Comparison of ENCODE assay signal across 9 cellular contexts in genomic region chr2:170235860-170236638, GRCh38. TPM values are rescaled to one million over a fixed set of nuclear protein-coding genes. Genes with fewer than 3 reads are reported as not detected.
DNase-seq lines count a peak whose midpoint lies in the region; ATAC-seq lines count a peak whose summit lies in the region.
"Had no signal": no experiment of that assay in that cellular context is flagged by ENCODE, and none has a peak within 500 bp of the region (broad histone marks: within the 10 kb centered on the region; RNA-seq: fewer than 3 reads in every experiment).

No MANE protein-coding gene starts in this region.

- CTCF ChIA-PET in T-cell (lab: Charles Lee), result no interaction called here

- no peaks in the 10 kb centered on the region for H3K36me3 Mint-ChIP-seq in T-cell

- DNase-seq in DMS 273 (lab: John Stamatoyannopoulos, UW; ENCODE audit: unreplicated experiment), result peak; percentile 84
- peak; percentile 66 to 72 for DNase-seq in HAP-1 (ENCODE audit: low spot score in 2 of 2)
- DNase-seq in NCI-H345 treated with DMSO at 0.1 percent for 48 hours (lab: John Stamatoyannopoulos, UW; ENCODE audit: unreplicated experiment), result peak; percentile 66
- DNase-seq in adipocyte (ENCODE audit: low read depth), result peak; percentile 77
- DNase-seq in islet precursor cell, result peak; percentile 71
- no peak for DNase-seq in T-cell
- DNase-seq: activated B cell treated with CpG ODN at 0.5 μM for 24 hours had no signal

- H3K9me3 ChIP-seq in HAP-1 (no peaks in the 10 kb centered on the region), adipocyte (ENCODE audit: control insufficient read depth, low read length) (no peaks in the 10 kb centered on the region)

- ATAC-seq in T-cell (replicated peaks in 1 of 4) (no peak), HG03196 (IDR thresholded peaks at IDR 0.05; ENCODE audit: unreplicated experiment) (no peak), GM18498 (IDR thresholded peaks at IDR 0.05; ENCODE audit: unreplicated experiment) (no peak)

- H3K9me3 Mint-ChIP-seq in T-cell, result no peaks in the 10 kb centered on the region
- H3K9me3 Mint-ChIP-seq: activated B cell treated with CpG ODN at 0.5 μM for 24 hours had no signal

- no peak overlapping the region for H3K27ac Mint-ChIP-seq in T-cell
- H3K27ac Mint-ChIP-seq: activated B cell treated with CpG ODN at 0.5 μM for 24 hours had no signal

- H3K9ac ChIP-seq in adipocyte (ENCODE audit: low read length), result no peak overlapping the region

- POLR2A ChIA-PET in T-cell (lab: Charles Lee), result no interaction called here

- peaks cover 11% of the 10 kb centered on the region for H3K4me1 ChIP-seq in HAP-1
- H3K4me1 ChIP-seq in adipocyte (ENCODE audit: control insufficient read depth, insufficient read depth, low read length), result peaks cover 17% of the 10 kb centered on the region

- H3K27me3 Mint-ChIP-seq in T-cell, result peaks cover 5 to 18% of the 10 kb centered on the region in 2 donors

- peaks cover 6% of the 10 kb centered on the region; the same call in 1 of the 2 replicates for H3K27me3 ChIP-seq in HAP-1 (ENCODE audit: low read depth)
- no peaks in the 10 kb centered on the region for H3K27me3 ChIP-seq in adipocyte (replicated peaks; ENCODE audit: control insufficient read depth, insufficient read depth, low read length)

- H3K36me3 ChIP-seq in HAP-1 (replicated peaks) (no peaks in the 10 kb centered on the region), adipocyte (ENCODE audit: control insufficient read depth, insufficient read depth, low read length, severe bottlenecking) (no peaks in the 10 kb centered on the region)

- no peaks in the 10 kb centered on the region for H3K4me1 Mint-ChIP-seq in T-cell
- H3K4me1 Mint-ChIP-seq: activated B cell treated with CpG ODN at 0.5 μM for 24 hours had no signal

- H3K4me3 Mint-ChIP-seq in T-cell, result no peak overlapping the region
- H3K4me3 Mint-ChIP-seq: activated B cell treated with CpG ODN at 0.5 μM for 24 hours had no signal

- H3K4me3 ChIP-seq in HAP-1 (no peak overlapping the region), adipocyte (ENCODE audit: low read length) (no peak overlapping the region)

- in situ Hi-C loops in HAP-1 (cut with MboI; ENCODE audit: low sequenced_read_pairs), result loop anchor here (5.0 to 10.0 kb wide), 2 partner anchors 129 to 576 kb away; no protein-coding TSS in a partner anchor

RNA-seq across cellular contexts. Expression of gene MYO3B, which starts 58.1 kb away (rescaled TPM):
- total RNA-seq in T-cell, result under 1 TPM in 2 of 5 donors, not detected in 3; 0.26 to 0.28 TPM
- total RNA-seq: activated B cell treated with CpG ODN at 0.5 μM for 24 hours had no signal

Comparison
In these comparisons a context has a peak if more than half of its experiments do, and no peak if none do; other contexts are left out.
1. DNase-seq: peak in DMS 273 (single experiment), HAP-1 (2 of 2), NCI-H345 treated with DMSO at 0.1 percent for 48 hours (single experiment), adipocyte (single experiment) and islet precursor cell (single experiment); none in T-cell (0 of 34).